In genomic region chr3:124833710-124834332, GRCh38 we compare ENCODE assay signal across 13 cellular contexts. TPM values are rescaled to one million over a fixed set of nuclear protein-coding genes. Genes with fewer than 3 reads are reported as not detected.
DNase-seq lines count a peak whose midpoint lies in the region; ATAC-seq, FAIRE-seq and TF ChIP-seq lines count a peak whose summit lies in the region.
"Had no signal": no experiment of that assay in that cellular context is flagged by ENCODE, and none has a peak within 500 bp of the region (broad histone marks: within the 10 kb centered on the region; RNA-seq: fewer than 3 reads in every experiment).

No MANE protein-coding gene starts in this region.

- POLR2A ChIA-PET in PC-9 (lab: Charles Lee; ENCODE audit: unreplicated experiment) = no interaction called here

- no peaks in the 10 kb centered on the region for H3K9me3 ChIP-seq in PC-9 (ENCODE audit: insufficient read depth, low read depth)
- no peaks in the 10 kb centered on the region for H3K9me3 ChIP-seq in gastrocnemius medialis

- TF ChIP-seq POLR2A in gastrocnemius medialis (IDR thresholded peaks at IDR 0.05) = no peak
- TF ChIP-seq POLR2A in GM12892 (IDR thresholded peaks at IDR 0.05; ENCODE audit: low read depth, low read length) = no peak

- no peak overlapping the region for H2AFZ ChIP-seq in PC-9

- H3K36me3 ChIP-seq in PC-9 (ENCODE audit: low read depth) (peaks cover 24% of the 10 kb centered on the region), gastrocnemius medialis (no peaks in the 10 kb centered on the region)

- in situ Hi-C loops in gastrocnemius medialis (cut with MboI; ENCODE audit: low sequenced_read_pairs in 4 of 4) = loop anchor here in 1 of 4 donors (10.0 kb wide), 1 partner anchor 51 kb away; the partner anchor contains the start of gene ITGB5

- intact Hi-C loops in PC-9 (cut with micrococcal nuclease; ENCODE audit: unreplicated experiment) = no loop called here
- intact Hi-C loops in gastrocnemius medialis (cut with DNase I; ENCODE audit: low total_unique reads) = loop anchor here (2.0 kb wide), 1 partner anchor 53 kb away; the partner anchor contains the start of gene ITGB5

- no peak overlapping the region for H3K4me3 ChIP-seq in PC-9
- H3K4me3 ChIP-seq in gastrocnemius medialis = no peak overlapping the region

- peaks cover 16% of the 10 kb centered on the region for H3K27me3 Mint-ChIP-seq in glutamatergic neuron (ENCODE audit: unreplicated experiment)

- no peaks in the 10 kb centered on the region for H3K27me3 ChIP-seq in PC-9 (ENCODE audit: insufficient read depth, low read depth)
- H3K27me3 ChIP-seq in gastrocnemius medialis = no peaks in the 10 kb centered on the region

- no TSS peak for BruUV-seq in PC-9 (replicated peaks; lab: Mats Ljungman, UMichigan)

- H4K20me1 ChIP-seq in PC-9 (ENCODE audit: insufficient read depth) = no peaks in the 10 kb centered on the region

- FAIRE-seq in GM12892 (lab: Jason Lieb, UNC) = no peak

- ATAC-seq in gastrocnemius medialis (no peak), HG02970 (IDR thresholded peaks at IDR 0.05; ENCODE audit: low FRiP score, unreplicated experiment) (no peak), GM18868 (IDR thresholded peaks at IDR 0.05; ENCODE audit: unreplicated experiment) (no peak)
- ATAC-seq: stimulated activated effector memory CD8-positive, alpha-beta T cell treated with anti-CD3 and anti-CD28 coated beads, Interleukin-12 subunit alpha, Interleukin-12 subunit beta, amount 100 ng/mL, for 72 hours had no signal

- H3K27ac ChIP-seq in PC-9 = peak overlapping the region; percentile 99
- peak overlapping the region; percentile 35 to 87 (median 66) for H3K27ac ChIP-seq in gastrocnemius medialis

- peak overlapping the region; percentile 37 for H3K4me2 ChIP-seq in PC-9

- H3K9me2 ChIP-seq in PC-9 (ENCODE audit: insufficient read depth) = no peaks in the 10 kb centered on the region

- TF ChIP-seq CTCF in PC-9 (conservative IDR thresholded peaks at IDR 0.05) = no peak
- TF ChIP-seq CTCF in glutamatergic neuron (IDR thresholded peaks at IDR 0.05; ENCODE audit: partially characterized antibody, unreplicated experiment) = no peak
- no peak for TF ChIP-seq CTCF in gastrocnemius medialis (IDR thresholded peaks at IDR 0.05 in 4 of 5, conservative IDR thresholded peaks at IDR 0.05 in 1 of 5)

- DNase-seq in EL = peak; percentile 43
- DNase-seq in PC-9 = no peak
- DNase-seq in glutamatergic neuron = no peak
- no peak for DNase-seq in gastrocnemius medialis
- no peak for DNase-seq in GM12892 (ENCODE audit: insufficient read length)
- no peak for DNase-seq in SHP77 treated with DMSO at 0.1 percent for 48 hours (lab: John Stamatoyannopoulos, UW)
- DNase-seq: activated T-cell treated with anti-CD3 and anti-CD28 coated beads for 4 hours, KG1, NCI-H510A treated with DMSO at 0.1 percent for 48 hours, T-helper 2 cell had no signal

- H3K4me1 ChIP-seq in PC-9 (replicated peaks; ENCODE audit: insufficient read depth) (peaks cover 67% of the 10 kb centered on the region), gastrocnemius medialis (peaks cover 37% of the 10 kb centered on the region in 2 donors)

- H3K4me1 Mint-ChIP-seq in glutamatergic neuron (ENCODE audit: low read depth, unreplicated experiment) = peaks cover 48% of the 10 kb centered on the region

- CTCF ChIA-PET in PC-9 (lab: Charles Lee) = interaction anchor here (0.7 kb wide), 1 partner anchor 1064 kb away, joined by 3 read pairs; no protein-coding TSS in a partner anchor

- peaks cover 5% of the 10 kb centered on the region for H3K36me3 Mint-ChIP-seq in glutamatergic neuron (ENCODE audit: unreplicated experiment)
- H3K36me3 Mint-ChIP-seq: stimulated activated effector memory CD8-positive, alpha-beta T cell treated with anti-CD3 and anti-CD28 coated beads, Interleukin-12 subunit alpha, Interleukin-12 subunit beta, amount 100 ng/mL, for 72 hours had no signal

- peaks cover 9% of the 10 kb centered on the region for H3K9me3 Mint-ChIP-seq in glutamatergic neuron (ENCODE audit: unreplicated experiment)
- H3K9me3 Mint-ChIP-seq: stimulated activated effector memory CD8-positive, alpha-beta T cell treated with anti-CD3 and anti-CD28 coated beads, Interleukin-12 subunit alpha, Interleukin-12 subunit beta, amount 100 ng/mL, for 72 hours had no signal

- H3F3A ChIP-seq in PC-9 (ENCODE audit: insufficient read depth, low read depth) = peaks cover 60% of the 10 kb centered on the region

- H3K27ac Mint-ChIP-seq in glutamatergic neuron (ENCODE audit: unreplicated experiment) = peak overlapping the region; percentile 15
- H3K27ac Mint-ChIP-seq: stimulated activated effector memory CD8-positive, alpha-beta T cell treated with anti-CD3 and anti-CD28 coated beads, Interleukin-12 subunit alpha, Interleukin-12 subunit beta, amount 100 ng/mL, for 72 hours had no signal

- peaks cover 47% of the 10 kb centered on the region for H3K79me2 ChIP-seq in PC-9 (ENCODE audit: low read depth)

- no peak overlapping the region for H3K4me3 Mint-ChIP-seq in glutamatergic neuron (ENCODE audit: unreplicated experiment)

RNA-seq across cellular contexts. Expression of gene ITGB5, which starts 53.3 kb away (rescaled TPM):
- total RNA-seq in PC-9 (2021) (226 and 287 TPM in 2 replicates), glutamatergic neuron (ENCODE audit: unreplicated experiment) (12.8 TPM), gastrocnemius medialis (100 to 1,000 TPM in 1 of 4 donors, 10 to 100 TPM in 3; 35.2 to 101 (median 71.3) TPM)
- polyA plus RNA-seq in GM12892 (2012; ENCODE audit: missing spikeins) = 0.72 TPM
